Comparison of ENCODE assay signal across 8 cellular contexts in genomic region chr14:105168979-105169507, GRCh38. TPM values are rescaled to one million over a fixed set of nuclear protein-coding genes. Genes with fewer than 3 reads are reported as not detected.
DNase-seq lines count a peak whose midpoint lies in the region; ATAC-seq and TF ChIP-seq lines count a peak whose summit lies in the region.

No MANE protein-coding gene starts in this region.

- TF ChIP-seq CTCF in GM12872 (IDR thresholded peaks at IDR 0.05; ENCODE audit: insufficient read depth, low read depth, low read length) = peak; percentile 57

- H3K4me1 Mint-ChIP-seq in activated naive CD8-positive, alpha-beta T cell treated with anti-CD3 and anti-CD28 coated beads for 36 hours = peaks cover 4% of the 10 kb centered on the region

- ATAC-seq in GM18907 (IDR thresholded peaks at IDR 0.05; ENCODE audit: unreplicated experiment) (no peak), HG02884 (IDR thresholded peaks at IDR 0.05; ENCODE audit: unreplicated experiment) (no peak)

- H3K27me3 Mint-ChIP-seq in activated naive CD8-positive, alpha-beta T cell treated with anti-CD3 and anti-CD28 coated beads for 36 hours = peaks cover 18% of the 10 kb centered on the region

- H3K9me3 Mint-ChIP-seq in activated naive CD8-positive, alpha-beta T cell treated with anti-CD3 and anti-CD28 coated beads for 36 hours = no peaks in the 10 kb centered on the region

- peak overlapping the region; percentile 35 for H3K4me3 ChIP-seq in iPS-15b (ENCODE audit: low read depth, low read length)

- no peaks in the 10 kb centered on the region for H3K9me3 ChIP-seq in iPS-15b (ENCODE audit: control insufficient read depth, insufficient read depth, low read length)

- no peaks in the 10 kb centered on the region for H3K36me3 Mint-ChIP-seq in activated naive CD8-positive, alpha-beta T cell treated with anti-CD3 and anti-CD28 coated beads for 36 hours

- no peak overlapping the region for H3K27ac Mint-ChIP-seq in activated naive CD8-positive, alpha-beta T cell treated with anti-CD3 and anti-CD28 coated beads for 36 hours

- DNase-seq in NCI-H226 (peak; percentile 44), NCI-H345 (lab: John Stamatoyannopoulos, UW) (no peak)
- peak; percentile 62 for DNase-seq in activated naive CD8-positive, alpha-beta T cell treated with anti-CD3 and anti-CD28 coated beads for 36 hours
- peak; percentile 40 for DNase-seq in stimulated activated naive CD4-positive, alpha-beta T cell treated with Interleukin-2 at 50 U/mL for 16 hours (lab: John Stamatoyannopoulos, UW)

- peaks cover 7% of the 10 kb centered on the region for H3K36me3 ChIP-seq in iPS-15b (ENCODE audit: control insufficient read depth, insufficient read depth, low read length)

- H3K4me1 ChIP-seq in iPS-15b (ENCODE audit: control insufficient read depth, insufficient read depth, low read length) = peaks cover 6% of the 10 kb centered on the region

- H3K9ac ChIP-seq in iPS-15b (ENCODE audit: low read depth, low read length) = no peak overlapping the region

- H3K4me3 Mint-ChIP-seq in activated naive CD8-positive, alpha-beta T cell treated with anti-CD3 and anti-CD28 coated beads for 36 hours = peak overlapping the region; percentile 65

- peaks cover 8% of the 10 kb centered on the region for H3K27me3 ChIP-seq in iPS-15b (ENCODE audit: control insufficient read depth, insufficient read depth, low read length)

RNA-seq across cellular contexts. Expression of gene JAG2, which starts 0.5 kb away (rescaled TPM):
- total RNA-seq in activated naive CD8-positive, alpha-beta T cell treated with anti-CD3 and anti-CD28 coated beads for 36 hours = 1 to 10 TPM; 2.3 to 2.5 TPM

RNA-seq across cellular contexts. Expression of gene NUDT14, which starts 12.1 kb away (rescaled TPM):
- total RNA-seq in activated naive CD8-positive, alpha-beta T cell treated with anti-CD3 and anti-CD28 coated beads for 36 hours = 1 to 10 TPM; 8.6 to 9.1 TPM
